Comparison of ENCODE assay signal across 8 cellular contexts in genomic region chr7:139360948-139361307, GRCh38. TPM values are rescaled to one million over a fixed set of nuclear protein-coding genes. Genes with fewer than 3 reads are reported as not detected.
A peak's percentile ranks its signal among the peaks of the same experiment; 100 is the strongest.
DNase-seq lines count a peak whose midpoint lies in the region; ATAC-seq and TF ChIP-seq lines count a peak whose summit lies in the region.

No MANE protein-coding gene starts in this region.

- no peak for TF ChIP-seq POLR2A in NB4 (IDR thresholded peaks at IDR 0.05; ENCODE audit: extremely low read depth, insufficient read length)

- no peak overlapping the region for H3K14ac ChIP-seq in neuronal stem cell (ENCODE audit: low read length)

- H3K36me3 Mint-ChIP-seq in CD4-positive, CD25-positive, alpha-beta regulatory T cell: peaks cover 6% of the 10 kb centered on the region

- no peaks in the 10 kb centered on the region for H3K9me3 Mint-ChIP-seq in CD4-positive, CD25-positive, alpha-beta regulatory T cell

- WGBS in neuronal stem cell (ENCODE audit: extremely low coverage in 2 of 2, insufficient read length in 2 of 2, insufficient replicate concordance in 1 of 2), 2 donors: no CpG with 5 or more reads among the region's 2 CpGs

- H3K4me1 Mint-ChIP-seq in CD4-positive, CD25-positive, alpha-beta regulatory T cell: peaks cover 30 to 64% (median 48%) of the 10 kb centered on the region in 4 donors

- H4K8ac ChIP-seq in neuronal stem cell (ENCODE audit: low read depth, low read length): no peak overlapping the region

- peak overlapping the region; percentile 100 for H3K27ac ChIP-seq in CD4-positive, CD25-positive, alpha-beta regulatory T cell (ENCODE audit: insufficient read depth, low read length, poor library complexity, severe bottlenecking)
- peak overlapping the region; percentile 95 for H3K27ac ChIP-seq in neuronal stem cell (replicated peaks; ENCODE audit: low read length)

- peaks cover 19% of the 10 kb centered on the region for H3K36me3 ChIP-seq in CD4-positive, CD25-positive, alpha-beta regulatory T cell (ENCODE audit: control insufficient read depth, insufficient read depth, low read length)
- H3K36me3 ChIP-seq in endocrine pancreas (ENCODE audit: control insufficient read depth, insufficient read depth, low read length): no peaks in the 10 kb centered on the region
- H3K36me3 ChIP-seq in neuronal stem cell (replicated peaks in 1 of 2; ENCODE audit: control insufficient read depth in 2 of 2, insufficient read depth in 2 of 2, low read length in 2 of 2): peaks cover 2 to 39% of the 10 kb centered on the region in 2 donors

- peak overlapping the region; percentile 85 for H3K9ac ChIP-seq in endocrine pancreas (ENCODE audit: control insufficient read depth, insufficient read depth, low read length)
- no peak overlapping the region for H3K9ac ChIP-seq in neuronal stem cell (ENCODE audit: low read depth, low read length, poor library complexity)

- peaks cover 6% of the 10 kb centered on the region for H3K79me1 ChIP-seq in neuronal stem cell (ENCODE audit: low read depth, low read length)

- H3K27me3 ChIP-seq in CD4-positive, CD25-positive, alpha-beta regulatory T cell (ENCODE audit: control insufficient read depth, insufficient read depth, low read length): no peaks in the 10 kb centered on the region
- H3K27me3 ChIP-seq in endocrine pancreas (ENCODE audit: control insufficient read depth, insufficient read depth, low read length) (no peaks in the 10 kb centered on the region), neuronal stem cell (ENCODE audit: control insufficient read depth in 3 of 3, insufficient read depth in 3 of 3, low read depth in 1 of 3, low read length in 3 of 3) (no peaks in the 10 kb centered on the region)

- peaks cover 12% of the 10 kb centered on the region for H3K27me3 Mint-ChIP-seq in CD4-positive, CD25-positive, alpha-beta regulatory T cell

- no peak overlapping the region for H2AK5ac ChIP-seq in neuronal stem cell (ENCODE audit: low read depth, low read length)

- peak overlapping the region; percentile 99 to 100 (median 99) for H3K27ac Mint-ChIP-seq in CD4-positive, CD25-positive, alpha-beta regulatory T cell

- H4K91ac ChIP-seq in neuronal stem cell (ENCODE audit: low read depth, low read length, poor library complexity): no peak overlapping the region

- no peak overlapping the region for H2BK15ac ChIP-seq in neuronal stem cell (ENCODE audit: low read length)

- H2BK120ac ChIP-seq in neuronal stem cell (ENCODE audit: low read depth, low read length): no peak overlapping the region

- DNase-seq in CD4-positive, CD25-positive, alpha-beta regulatory T cell: no peak
- DNase-seq in NB4 (ENCODE audit: low read depth): no peak
- DNase-seq in neuronal stem cell (ENCODE audit: low spot score): no peak
- no peak for DNase-seq in NCI-H345 (lab: John Stamatoyannopoulos, UW)
- DNase-seq in activated CD4-positive, alpha-beta T cell treated with anti-CD3 and anti-CD28 coated beads for 4 hours: no peak
- DNase-seq in cerebellar nuclear complex (lab: John Stamatoyannopoulos, UW): no peak

- no peaks in the 10 kb centered on the region for H3K9me3 ChIP-seq in CD4-positive, CD25-positive, alpha-beta regulatory T cell (ENCODE audit: control insufficient read depth in 2 of 2, low read length in 2 of 2)
- H3K9me3 ChIP-seq in endocrine pancreas (ENCODE audit: control insufficient read depth, low read length) (no peaks in the 10 kb centered on the region), neuronal stem cell (replicated peaks in 1 of 2; ENCODE audit: control insufficient read depth in 2 of 2, insufficient read depth in 1 of 2, low read depth in 1 of 2, low read length in 2 of 2) (peaks cover 0 to 7% of the 10 kb centered on the region in 2 donors)

- peak overlapping the region; percentile 95 to 100 (median 99) for H3K4me3 Mint-ChIP-seq in CD4-positive, CD25-positive, alpha-beta regulatory T cell

- H3K4me3 ChIP-seq in CD4-positive, CD25-positive, alpha-beta regulatory T cell (ENCODE audit: low read depth, low read length): peak overlapping the region; percentile 99
- H3K4me3 ChIP-seq in NB4 (ENCODE audit: low read depth, low read length) (peak overlapping the region; percentile 83), endocrine pancreas (ENCODE audit: control insufficient read depth, insufficient read depth, low read length) (peak overlapping the region; percentile 97), neuronal stem cell (ENCODE audit: low read length in 2 of 2) (peak overlapping the region; percentile 81 to 100)

- H3K4me1 ChIP-seq in CD4-positive, CD25-positive, alpha-beta regulatory T cell (ENCODE audit: control insufficient read depth, insufficient read depth, low read length, poor library complexity, severe bottlenecking): peaks cover 37% of the 10 kb centered on the region
- H3K4me1 ChIP-seq in endocrine pancreas (ENCODE audit: control insufficient read depth, insufficient read depth, low read length): peaks cover 18% of the 10 kb centered on the region
- peaks cover 2 to 3% of the 10 kb centered on the region in 2 donors for H3K4me1 ChIP-seq in neuronal stem cell (ENCODE audit: control insufficient read depth in 2 of 2, insufficient read depth in 1 of 2, low read depth in 1 of 2, low read length in 2 of 2)

- no peak overlapping the region for H3K4ac ChIP-seq in neuronal stem cell (ENCODE audit: low read length)

- H2AFZ ChIP-seq in neuronal stem cell (ENCODE audit: low read length): no peak overlapping the region

- H2BK12ac ChIP-seq in neuronal stem cell (ENCODE audit: low read length): no peak overlapping the region

- H3K4me2 ChIP-seq in neuronal stem cell (ENCODE audit: insufficient read depth, low read length, poor library complexity, severe bottlenecking): peak overlapping the region; percentile 73

- H3K23ac ChIP-seq in neuronal stem cell (ENCODE audit: low read depth, low read length, poor library complexity): no peak overlapping the region

- no peak for TF ChIP-seq CTCF in NB4 (IDR thresholded peaks at IDR 0.05; ENCODE audit: low read depth, low read length)

- no peak overlapping the region for H2BK5ac ChIP-seq in neuronal stem cell (ENCODE audit: low read length)

- ATAC-seq in CD4-positive, CD25-positive, alpha-beta regulatory T cell (ENCODE audit: low read depth in 2 of 2): no peak
- no peak for ATAC-seq in GM18861 (IDR thresholded peaks at IDR 0.05; ENCODE audit: unreplicated experiment)

- H3K18ac ChIP-seq in neuronal stem cell (ENCODE audit: low read length): no peak overlapping the region

RNA-seq across cellular contexts. Expression of gene LUC7L2, which starts 1.2 kb away (rescaled TPM):
- 190 TPM for total RNA-seq in CD4-positive, CD25-positive, alpha-beta regulatory T cell
- polyA plus RNA-seq in CD4-positive, CD25-positive, alpha-beta regulatory T cell: 10 to 100 TPM; 56.9 to 74.7 (median 59.4) TPM
- polyA plus RNA-seq in neuronal stem cell (2013, experiment 1 of 2): 46.0 TPM
- 46.5 TPM for polyA plus RNA-seq in neuronal stem cell (2013, experiment 2 of 2)

RNA-seq across cellular contexts. Expression of gene FMC1, which starts 19.8 kb away (rescaled TPM):
- 3.4 TPM for total RNA-seq in CD4-positive, CD25-positive, alpha-beta regulatory T cell
- 10 to 100 TPM; 42.2 to 56.8 (median 56.4) TPM for polyA plus RNA-seq in CD4-positive, CD25-positive, alpha-beta regulatory T cell
- 79.5 TPM for polyA plus RNA-seq in neuronal stem cell (2013, experiment 1 of 2)
- polyA plus RNA-seq in neuronal stem cell (2013, experiment 2 of 2): 82.2 TPM
